19 cellular contexts compared by ENCODE assay signal in the genomic region with DNA sequence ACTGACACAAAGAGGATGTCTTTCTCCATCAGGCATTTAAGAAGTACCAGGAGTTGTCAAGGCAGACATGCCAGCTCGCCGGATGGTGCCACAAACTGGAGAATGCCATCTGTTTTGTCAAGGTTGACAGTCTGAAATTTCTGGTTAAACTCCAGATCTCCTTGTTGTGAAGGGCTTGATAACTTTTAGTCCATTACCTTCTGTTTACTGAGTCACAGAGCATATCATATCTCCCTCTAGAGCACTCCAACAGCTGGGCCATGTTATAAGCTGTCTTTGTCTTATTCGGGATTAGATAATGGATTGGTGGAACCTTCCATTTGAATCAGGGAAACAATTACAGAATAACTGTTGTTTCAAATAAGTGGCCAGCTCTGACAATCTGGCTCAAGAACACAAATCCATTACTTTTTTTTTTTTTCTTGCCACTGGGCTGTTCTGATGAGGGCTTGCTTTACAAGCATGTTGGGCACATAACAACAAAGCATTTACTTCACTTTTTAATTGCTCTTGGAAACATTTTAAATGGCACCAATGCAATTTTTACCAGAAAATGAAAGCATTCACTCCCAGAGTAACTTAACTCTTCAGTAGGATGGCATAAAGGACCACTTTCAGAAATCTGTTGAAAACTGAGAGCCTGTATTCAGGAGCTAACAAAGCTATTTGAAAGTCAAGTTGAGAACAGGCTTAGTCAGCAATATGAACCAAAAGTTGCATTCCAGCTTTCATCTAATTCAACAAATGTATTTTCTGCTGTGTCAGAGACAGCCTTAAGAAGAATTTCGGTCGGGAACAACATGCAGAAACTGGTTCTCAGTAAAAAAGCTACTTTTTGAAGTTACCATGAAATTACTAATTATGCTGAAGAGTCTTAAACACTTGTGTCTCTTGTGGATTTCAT.
A peak's percentile ranks its signal among the peaks of the same experiment; 100 is the strongest.
DNase-seq lines count a peak whose midpoint lies in the region; ATAC-seq and TF ChIP-seq lines count a peak whose summit lies in the region.
"Had no signal": no experiment of that assay in that cellular context is flagged by ENCODE, and none has a peak within 500 bp of the region (broad histone marks: within the 10 kb centered on the region; RNA-seq: fewer than 3 reads in every experiment).

No MANE protein-coding gene starts in this region.

- H3K27me3 ChIP-seq in MM.1S (replicated peaks; ENCODE audit: insufficient read depth, low read length), result no peaks in the 10 kb centered on the region
- H3K27me3 ChIP-seq: upper lobe of right lung had no signal

- H3F3A ChIP-seq in MM.1S (ENCODE audit: insufficient read depth, low read length), result no peaks in the 10 kb centered on the region

- H3K27ac Mint-ChIP-seq in activated CD8-positive, alpha-beta T cell treated with anti-CD3 and anti-CD28 coated beads for 36 hours, result no peak overlapping the region
- H3K27ac Mint-ChIP-seq: activated CD4-positive, alpha-beta T cell treated with anti-CD3 and anti-CD28 coated beads, Interleukin-2, amount 10 ng/mL, durations not matched to agents 24 days and 14 days; activated naive CD8-positive, alpha-beta T cell treated with anti-CD3 and anti-CD28 coated beads, Interleukin-2, amount 10 ng/mL, durations not matched to agents 7 days and 5 days; activated T-cell treated with anti-CD3 and anti-CD28 coated beads, Interleukin-2, amount 50 U/mL, for 24 hours; CD8-positive, alpha-beta T cell; dendritic cell treated with granulocyte-macrophage colony-stimulating factor and Interleukin-4, amounts not matched to agents 40 ng/mL and 50 ng/mL, for 4 days; natural killer cell treated with Interleukin-12 subunit alpha and Interleukin-12 subunit beta and Interleukin-15 and Interleukin-18, amount 100 ng/mL, for 72 hours; stimulated activated memory B cell treated with anti-CD40 and anti-IgM and Interleukin-4, amounts not matched to agents 10 μg/mL and 1 μg/mL and 100 μg/mL, for 72 hours had no signal

- H3K4me2 ChIP-seq in MM.1S (ENCODE audit: low read depth, low read length), result peak overlapping the region; percentile 44

- no peak overlapping the region for H3K27ac ChIP-seq in MM.1S (ENCODE audit: low read length)
- H3K27ac ChIP-seq: upper lobe of right lung had no signal

- H3K4me3 ChIP-seq in MM.1S (ENCODE audit: low read length) (no peak overlapping the region), fibroblast of the aortic adventitia (ENCODE audit: low read depth, low read length) (no peak overlapping the region)
- H3K4me3 ChIP-seq: upper lobe of right lung had no signal

- H3K36me3 ChIP-seq in MM.1S (replicated peaks; ENCODE audit: insufficient read depth, low read length), result no peaks in the 10 kb centered on the region
- H3K36me3 ChIP-seq: upper lobe of right lung had no signal

- H3K4me3 Mint-ChIP-seq in activated CD8-positive, alpha-beta T cell treated with anti-CD3 and anti-CD28 coated beads for 36 hours, result no peak overlapping the region
- H3K4me3 Mint-ChIP-seq: activated CD4-positive, alpha-beta T cell treated with anti-CD3 and anti-CD28 coated beads, Interleukin-2, amount 10 ng/mL, durations not matched to agents 24 days and 14 days; activated naive CD8-positive, alpha-beta T cell treated with anti-CD3 and anti-CD28 coated beads, Interleukin-2, amount 10 ng/mL, durations not matched to agents 7 days and 5 days; activated T-cell treated with anti-CD3 and anti-CD28 coated beads, Interleukin-2, amount 50 U/mL, for 24 hours; CD8-positive, alpha-beta T cell; dendritic cell treated with granulocyte-macrophage colony-stimulating factor and Interleukin-4, amounts not matched to agents 40 ng/mL and 50 ng/mL, for 4 days; natural killer cell treated with Interleukin-12 subunit alpha and Interleukin-12 subunit beta and Interleukin-15 and Interleukin-18, amount 100 ng/mL, for 72 hours; stimulated activated memory B cell treated with anti-CD40 and anti-IgM and Interleukin-4, amounts not matched to agents 10 μg/mL and 1 μg/mL and 100 μg/mL, for 72 hours had no signal

- H3K4me1 ChIP-seq in MM.1S (ENCODE audit: low read length), result peaks cover 10% of the 10 kb centered on the region; the same call in 1 of the 2 replicates

- 0 out of 2 replicates have a peak overlapping the region, but pooled peaks have one; percentile 24 for H2AFZ ChIP-seq in MM.1S (ENCODE audit: low read length)

- CTCF ChIA-PET in activated CD8-positive, alpha-beta T cell treated with anti-CD3 and anti-CD28 coated beads for 36 hours (lab: Charles Lee), result no interaction called here

- no peaks in the 10 kb centered on the region for H3K36me3 Mint-ChIP-seq in activated CD8-positive, alpha-beta T cell treated with anti-CD3 and anti-CD28 coated beads for 36 hours (ENCODE audit: low read depth)
- H3K36me3 Mint-ChIP-seq: activated naive CD8-positive, alpha-beta T cell treated with anti-CD3 and anti-CD28 coated beads, Interleukin-2, amount 10 ng/mL, durations not matched to agents 7 days and 5 days; CD8-positive, alpha-beta T cell; natural killer cell treated with Interleukin-12 subunit alpha and Interleukin-12 subunit beta and Interleukin-15 and Interleukin-18, amount 100 ng/mL, for 72 hours; stimulated activated memory B cell treated with anti-CD40 and anti-IgM and Interleukin-4, amounts not matched to agents 10 μg/mL and 1 μg/mL and 100 μg/mL, for 72 hours had no signal

- intact Hi-C loops in activated CD8-positive, alpha-beta T cell treated with anti-CD3 and anti-CD28 coated beads for 36 hours (cut with micrococcal nuclease), result no loop called here

- no peaks in the 10 kb centered on the region for H3K4me1 Mint-ChIP-seq in activated CD8-positive, alpha-beta T cell treated with anti-CD3 and anti-CD28 coated beads for 36 hours (ENCODE audit: low read depth)
- H3K4me1 Mint-ChIP-seq: activated CD4-positive, alpha-beta T cell treated with anti-CD3 and anti-CD28 coated beads, Interleukin-2, amount 10 ng/mL, durations not matched to agents 24 days and 14 days; stimulated activated memory B cell treated with anti-CD40 and anti-IgM and Interleukin-4, amounts not matched to agents 10 μg/mL and 1 μg/mL and 100 μg/mL, for 72 hours had no signal

- POLR2A ChIA-PET in activated CD8-positive, alpha-beta T cell treated with anti-CD3 and anti-CD28 coated beads for 36 hours (lab: Charles Lee), result no interaction called here

- no peaks in the 10 kb centered on the region for H3K9me3 ChIP-seq in MM.1S (replicated peaks; ENCODE audit: insufficient read depth, low read length)
- H3K9me3 ChIP-seq: upper lobe of right lung had no signal

- H3K27me3 Mint-ChIP-seq in activated CD8-positive, alpha-beta T cell treated with anti-CD3 and anti-CD28 coated beads for 36 hours, result no peaks in the 10 kb centered on the region
- H3K27me3 Mint-ChIP-seq: activated T-cell treated with anti-CD3 and anti-CD28 coated beads, Interleukin-2, amount 50 U/mL, for 24 hours; dendritic cell treated with granulocyte-macrophage colony-stimulating factor and Interleukin-4, amounts not matched to agents 40 ng/mL and 50 ng/mL, for 4 days; stimulated activated memory B cell treated with anti-CD40 and anti-IgM and Interleukin-4, amounts not matched to agents 10 μg/mL and 1 μg/mL and 100 μg/mL, for 72 hours had no signal

- no peaks in the 10 kb centered on the region for H3K79me2 ChIP-seq in MM.1S (ENCODE audit: low read length)

- H3K9ac ChIP-seq in MM.1S (ENCODE audit: low read length), result no peak overlapping the region

- H4K20me1 ChIP-seq in MM.1S (ENCODE audit: insufficient read depth, low read length), result no peaks in the 10 kb centered on the region

- H3K9me3 Mint-ChIP-seq in activated CD8-positive, alpha-beta T cell treated with anti-CD3 and anti-CD28 coated beads for 36 hours, result no peaks in the 10 kb centered on the region
- H3K9me3 Mint-ChIP-seq: activated CD4-positive, alpha-beta T cell treated with anti-CD3 and anti-CD28 coated beads, Interleukin-2, amount 10 ng/mL, durations not matched to agents 24 days and 14 days; activated naive CD8-positive, alpha-beta T cell treated with anti-CD3 and anti-CD28 coated beads, Interleukin-2, amount 10 ng/mL, durations not matched to agents 7 days and 5 days; activated T-cell treated with anti-CD3 and anti-CD28 coated beads, Interleukin-2, amount 50 U/mL, for 24 hours; CD8-positive, alpha-beta T cell; dendritic cell treated with granulocyte-macrophage colony-stimulating factor and Interleukin-4, amounts not matched to agents 40 ng/mL and 50 ng/mL, for 4 days; natural killer cell treated with Interleukin-12 subunit alpha and Interleukin-12 subunit beta and Interleukin-15 and Interleukin-18, amount 100 ng/mL, for 72 hours; stimulated activated memory B cell treated with anti-CD40 and anti-IgM and Interleukin-4, amounts not matched to agents 10 μg/mL and 1 μg/mL and 100 μg/mL, for 72 hours had no signal

- ATAC-seq in GM21528 (IDR thresholded peaks at IDR 0.05; ENCODE audit: low FRiP score, unreplicated experiment), result no peak
- no peak for ATAC-seq in activated CD8-positive, alpha-beta T cell treated with anti-CD3 and anti-CD28 coated beads for 36 hours
- ATAC-seq: CD8-positive, alpha-beta T cell; natural killer cell treated with Interleukin-12 subunit alpha and Interleukin-12 subunit beta and Interleukin-15 and Interleukin-18, amount 100 ng/mL, for 72 hours; sciatic nerve; stimulated activated memory B cell treated with anti-CD40 and anti-IgM and Interleukin-4, amounts not matched to agents 10 μg/mL and 1 μg/mL and 100 μg/mL, for 72 hours; upper lobe of right lung had no signal

- DNase-seq in MM.1S (peak; percentile 63), NCI-H82 treated with DMSO at 0.1 percent for 48 hours (lab: John Stamatoyannopoulos, UW; ENCODE audit: unreplicated experiment) (peak; percentile 1), fibroblast of the aortic adventitia (ENCODE audit: low read depth) (peak; percentile 59), putamen (ENCODE audit: low spot score) (peak; percentile 39), 8988T (no peak)
- DNase-seq in activated CD8-positive, alpha-beta T cell treated with anti-CD3 and anti-CD28 coated beads for 36 hours, result no peak
- DNase-seq: activated CD4-positive, alpha-beta T cell treated with anti-CD3 and anti-CD28 coated beads, Interleukin-2, amount 10 ng/mL, durations not matched to agents 24 days and 14 days; activated naive CD8-positive, alpha-beta T cell treated with anti-CD3 and anti-CD28 coated beads, Interleukin-2, amount 10 ng/mL, durations not matched to agents 7 days and 5 days; activated T-cell treated with anti-CD3 and anti-CD28 coated beads, Interleukin-2, amount 50 U/mL, for 24 hours; CD8-positive, alpha-beta T cell; NCI-H1092 treated with DMSO at 0.1 percent for 48 hours; NCI-H510A; T-helper 9 cell; upper lobe of right lung had no signal

- TF ChIP-seq CTCF in MM.1S (IDR thresholded peaks at IDR 0.05; ENCODE audit: low read length), result no peak
- TF ChIP-seq CTCF in fibroblast of the aortic adventitia (IDR thresholded peaks at IDR 0.05; ENCODE audit: insufficient read depth, low read length), result no peak
- TF ChIP-seq CTCF in activated CD8-positive, alpha-beta T cell treated with anti-CD3 and anti-CD28 coated beads for 36 hours (IDR thresholded peaks at IDR 0.05), result no peak

- H3K9me2 ChIP-seq in MM.1S (replicated peaks; ENCODE audit: insufficient read depth, low read length), result no peaks in the 10 kb centered on the region

Comparison
In these comparisons a context has a peak if more than half of its experiments do, and no peak if none do; other contexts are left out.
1. DNase-seq: peak in MM.1S (single experiment), NCI-H82 treated with DMSO at 0.1 percent for 48 hours (single experiment), fibroblast of the aortic adventitia (single experiment) and putamen (single experiment); none in activated CD8-positive, alpha-beta T cell treated with anti-CD3 and anti-CD28 coated beads for 36 hours (single experiment) and 8988T (single experiment).